ENCODE assay signal across 10 cellular contexts in the genomic region with DNA sequence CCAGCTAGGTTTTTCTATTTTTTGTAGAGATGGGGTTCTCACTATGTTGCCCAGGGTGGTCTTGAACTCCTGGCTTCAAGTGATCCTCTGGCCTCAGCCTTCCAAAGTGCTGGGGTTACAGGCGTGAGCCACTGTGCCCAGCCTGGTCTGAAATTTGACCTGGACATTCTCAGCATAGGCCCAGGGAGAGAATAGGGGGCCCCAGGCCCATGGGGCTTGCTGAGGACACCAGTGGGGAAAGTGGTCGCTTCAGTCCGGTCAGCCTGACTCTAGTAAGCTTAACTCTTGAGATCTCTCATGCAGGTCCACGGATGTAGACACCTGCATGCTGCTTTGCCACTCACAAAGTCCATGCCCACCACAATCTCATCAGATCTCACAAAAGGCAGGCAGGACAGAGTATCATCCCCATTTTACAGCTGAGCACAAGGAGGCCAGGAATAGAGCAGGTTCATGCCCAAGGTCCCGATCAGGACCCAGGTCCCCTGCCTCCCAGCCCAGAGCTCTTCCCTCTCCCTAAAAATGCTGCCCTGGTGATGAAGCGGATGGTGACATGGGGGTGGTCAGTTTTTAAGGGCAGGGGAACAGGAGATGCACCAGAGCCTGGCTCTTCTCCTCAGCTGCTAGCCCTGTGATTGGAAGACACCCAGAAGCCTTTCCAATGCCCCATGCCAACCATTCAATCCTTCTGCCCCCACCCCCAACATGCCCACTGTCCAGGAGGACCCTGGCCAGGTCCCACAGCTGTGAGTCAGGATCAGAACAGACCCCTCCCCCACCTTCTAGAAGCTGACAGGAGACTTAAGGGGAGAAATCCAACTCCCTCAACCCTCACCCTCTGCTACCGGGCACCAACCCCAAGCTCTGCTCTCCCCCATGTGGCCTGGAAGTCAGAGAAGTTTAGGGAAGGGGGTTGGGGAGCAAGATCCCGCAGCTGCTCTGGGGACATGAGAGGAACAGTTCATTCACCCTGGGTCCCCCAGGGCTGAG. TPM values are rescaled to one million over a fixed set of nuclear protein-coding genes. Genes with fewer than 3 reads are reported as not detected.
DNase-seq lines count a peak whose midpoint lies in the region; ATAC-seq and TF ChIP-seq lines count a peak whose summit lies in the region.
"Had no signal": no experiment of that assay in that cellular context is flagged by ENCODE, and none has a peak within 500 bp of the region (broad histone marks: within the 10 kb centered on the region; RNA-seq: fewer than 3 reads in every experiment).

No MANE protein-coding gene starts in this region.

- no peak overlapping the region for H2BK5ac ChIP-seq in mesendoderm (ENCODE audit: low read length)

- H3K4ac ChIP-seq in mesendoderm (ENCODE audit: low read depth, low read length) = peak overlapping the region; percentile 1

- no peak overlapping the region for H2AK5ac ChIP-seq in mesendoderm (ENCODE audit: low read length)

- peak overlapping the region; percentile 59 for H3K23ac ChIP-seq in mesendoderm (ENCODE audit: low read length)

- H3K27ac Mint-ChIP-seq in stimulated activated naive CD8-positive, alpha-beta T cell treated with anti-CD3 and anti-CD28 coated beads, Interleukin-15, Interleukin-2, amounts not matched to agents 100 ng/mL and 50 ng/mL, for 24 hours = peak overlapping the region; percentile 94
- H3K27ac Mint-ChIP-seq in MCF 10A (ENCODE audit: low read depth, unreplicated experiment) = peak overlapping the region; percentile 95

- H3K79me2 ChIP-seq in mesendoderm (ENCODE audit: control insufficient read depth, insufficient read depth, low read length) = peaks cover 31% of the 10 kb centered on the region

- POLR2A ChIA-PET in MCF 10A (lab: Yijun Ruan, JAX) = interaction anchor here (0.8 to 4.6 kb wide), 4 partner anchors 9 to 195 kb away, joined by 3 to 32 read pairs (median 4); a partner anchor contains a TSS

- H4K5ac ChIP-seq in mesendoderm (ENCODE audit: low read length) = no peak overlapping the region

- H3K9ac ChIP-seq in mesendoderm (ENCODE audit: low read length) = peak overlapping the region; percentile 96

- no peak for TF ChIP-seq CTCF in MCF 10A (IDR thresholded peaks at IDR 0.05; ENCODE audit: unreplicated experiment)

- intact Hi-C loops in MCF 10A (cut with micrococcal nuclease) = no loop called here
- intact Hi-C loops in aorta (cut with DNase I) = no loop called here

- H3K9me3 Mint-ChIP-seq in stimulated activated naive CD8-positive, alpha-beta T cell treated with anti-CD3 and anti-CD28 coated beads, Interleukin-15, Interleukin-2, amounts not matched to agents 100 ng/mL and 50 ng/mL, for 24 hours = no peaks in the 10 kb centered on the region
- H3K9me3 Mint-ChIP-seq in MCF 10A (ENCODE audit: unreplicated experiment) = no peaks in the 10 kb centered on the region

- peaks cover 19% of the 10 kb centered on the region for H3K79me1 ChIP-seq in mesendoderm (ENCODE audit: low read length)

- H3K27ac ChIP-seq in mesendoderm (ENCODE audit: low read depth, low read length) (no peak overlapping the region), aorta (ENCODE audit: low read depth in 1 of 2, low read length in 2 of 2) (peak overlapping the region; percentile 38 to 58)

- H3K36me3 ChIP-seq in mesendoderm (ENCODE audit: control insufficient read depth, insufficient read depth, low read length) (peaks cover 6% of the 10 kb centered on the region), aorta (ENCODE audit: control insufficient read depth in 1 of 2, insufficient read depth in 2 of 2, low read length in 1 of 2) (no peaks in the 10 kb centered on the region)

- peak overlapping the region; percentile 94 for H3K56ac ChIP-seq in mesendoderm (ENCODE audit: low read length)

- H3K4me3 Mint-ChIP-seq in stimulated activated naive CD8-positive, alpha-beta T cell treated with anti-CD3 and anti-CD28 coated beads, Interleukin-15, Interleukin-2, amounts not matched to agents 100 ng/mL and 50 ng/mL, for 24 hours = peak overlapping the region; percentile 96
- peak overlapping the region; percentile 89 for H3K4me3 Mint-ChIP-seq in MCF 10A (ENCODE audit: unreplicated experiment)

- H2BK15ac ChIP-seq in mesendoderm (replicated peaks; ENCODE audit: low read depth) = no peak overlapping the region

- CTCF ChIA-PET in MCF 10A (lab: Yijun Ruan, JAX) = interaction anchor here (0.6 to 5.3 kb wide), 6 partner anchors 8 to 1927 kb away, joined by 3 to 63 read pairs (median 6); a partner anchor contains a TSS

- WGBS in mesendoderm (ENCODE audit: extremely low coverage, insufficient coverage, low lambda C conversion rate) = no CpG with 5 or more reads among the region's 8 CpGs
- 48 to 54% methylated on average over 8 of the region's 8 CpGs for WGBS in aorta, 2 donors

- no TSS peak for BruUV-seq in MCF 10A (replicated peaks; lab: Mats Ljungman, UMichigan)

- H3K4me1 Mint-ChIP-seq in stimulated activated naive CD8-positive, alpha-beta T cell treated with anti-CD3 and anti-CD28 coated beads, Interleukin-15, Interleukin-2, amounts not matched to agents 100 ng/mL and 50 ng/mL, for 24 hours (ENCODE audit: low read depth) = peaks cover 67% of the 10 kb centered on the region
- H3K4me1 Mint-ChIP-seq in MCF 10A (ENCODE audit: insufficient read depth, unreplicated experiment) = peaks cover 44% of the 10 kb centered on the region

- peak overlapping the region; percentile 99 for H3K4me2 ChIP-seq in mesendoderm (ENCODE audit: low read length)

- DNase-seq in stimulated activated naive CD8-positive, alpha-beta T cell treated with anti-CD3 and anti-CD28 coated beads, Interleukin-15, Interleukin-2, amounts not matched to agents 100 U/mL and 50 U/mL, for 24 hours = no peak
- DNase-seq in MCF 10A (ENCODE audit: unreplicated experiment) (peak; percentile 28), mesendoderm (peak; percentile 36), aorta (peak; percentile 49 to 68), NCI-H1417 (lab: John Stamatoyannopoulos, UW) (no peak), DMS79 treated with DMSO at 0.1 percent for 48 hours (lab: John Stamatoyannopoulos, UW) (no peak), G401 (ENCODE audit: low spot score) (no peak)
- DNase-seq: activated CD4-positive, alpha-beta T cell treated with anti-CD3 and anti-CD28 coated beads for 1 hour; stimulated activated CD4-positive, alpha-beta T cell treated with anti-CD3 and anti-CD28 coated beads, Interleukin-2, amount 100 ng/mL, for 48 hours had no signal

- no peaks in the 10 kb centered on the region for H3K9me3 ChIP-seq in aorta (ENCODE audit: control insufficient read depth, low read length)

- H4K8ac ChIP-seq in mesendoderm (ENCODE audit: low read depth, low read length) = no peak overlapping the region

- no peak overlapping the region for H3K18ac ChIP-seq in mesendoderm (ENCODE audit: low read length)

- ATAC-seq in stimulated activated naive CD8-positive, alpha-beta T cell treated with anti-CD3 and anti-CD28 coated beads, Interleukin-15, Interleukin-2, amounts not matched to agents 100 U/mL and 50 U/mL, for 24 hours = no peak
- ATAC-seq in aorta (ENCODE audit: low FRiP score) = no peak

- peaks cover 34% of the 10 kb centered on the region for H3K36me3 Mint-ChIP-seq in stimulated activated naive CD8-positive, alpha-beta T cell treated with anti-CD3 and anti-CD28 coated beads, Interleukin-15, Interleukin-2, amounts not matched to agents 100 ng/mL and 50 ng/mL, for 24 hours (ENCODE audit: low read depth)
- H3K36me3 Mint-ChIP-seq in MCF 10A (ENCODE audit: insufficient read depth, unreplicated experiment) = peaks cover 4% of the 10 kb centered on the region

- H3K4me3 ChIP-seq in mesendoderm (ENCODE audit: low read length) (peak overlapping the region; percentile 0), aorta (ENCODE audit: low read length in 2 of 2) (peak overlapping the region; percentile 91 to 98)

- no peak overlapping the region for H2BK120ac ChIP-seq in mesendoderm (ENCODE audit: low read depth, low read length)

- H3K27me3 Mint-ChIP-seq in stimulated activated naive CD8-positive, alpha-beta T cell treated with anti-CD3 and anti-CD28 coated beads, Interleukin-15, Interleukin-2, amounts not matched to agents 100 ng/mL and 50 ng/mL, for 24 hours = no peaks in the 10 kb centered on the region
- no peaks in the 10 kb centered on the region for H3K27me3 Mint-ChIP-seq in MCF 10A (ENCODE audit: insufficient read depth, unreplicated experiment)

- H3K27me3 ChIP-seq in mesendoderm (ENCODE audit: insufficient read depth, low read length, poor library complexity) (no peaks in the 10 kb centered on the region), aorta (ENCODE audit: control insufficient read depth in 1 of 2, insufficient read depth in 2 of 2, low read length in 1 of 2) (no peaks in the 10 kb centered on the region)

- in situ Hi-C loops in G401 (cut with HindIII; ENCODE audit: low sequenced_read_pairs) = no loop called here

- H3K4me1 ChIP-seq in mesendoderm (ENCODE audit: control insufficient read depth, low read depth, low read length) (peaks cover 36% of the 10 kb centered on the region), aorta (ENCODE audit: control insufficient read depth in 1 of 2, insufficient read depth in 2 of 2, low read length in 2 of 2) (peaks cover 2 to 6% of the 10 kb centered on the region in 2 donors)

RNA-seq across cellular contexts. Expression of a gene that starts 1.8 kb away (rescaled TPM):
- 13.5 and 18.8 TPM in 2 replicates for total RNA-seq in MCF 10A (2022)
- polyA plus RNA-seq in mesendoderm (2013, experiment 1 of 2) = 100 TPM
- 101 TPM for polyA plus RNA-seq in mesendoderm (2013, experiment 2 of 2)
- 10 to 100 TPM; 43.4 to 67.9 TPM for total RNA-seq in aorta
- 10 to 100 TPM; 29.9 to 53.1 TPM for polyA plus RNA-seq in aorta
- total RNA-seq in G401 (2014; rRNA removed; shearing (Covaris generic)) = 7.9 and 10.0 TPM in 2 replicates

RNA-seq across cellular contexts. Expression of a gene that starts 9.0 kb away (rescaled TPM):
- 66.5 and 70.3 TPM in 2 replicates for total RNA-seq in MCF 10A (2022)
- polyA plus RNA-seq in mesendoderm (2013, experiment 1 of 2) = 93.2 TPM
- 90.6 TPM for polyA plus RNA-seq in mesendoderm (2013, experiment 2 of 2)
- 10 to 100 TPM; 28.4 to 28.8 TPM for total RNA-seq in aorta
- polyA plus RNA-seq in aorta = 10 to 100 TPM; 24.2 to 29.9 TPM
- total RNA-seq in G401 (2014; rRNA removed; shearing (Covaris generic)) = 60.5 and 134 TPM in 2 replicates

RNA-seq across cellular contexts. Expression of a gene that starts 13.7 kb away (rescaled TPM):
- total RNA-seq in MCF 10A (2022) (55.6 and 61.7 TPM in 2 replicates), aorta (10 to 100 TPM; 52.5 to 56.9 TPM)
- polyA plus RNA-seq in mesendoderm (2013, experiment 1 of 2) = 104 TPM
- polyA plus RNA-seq in mesendoderm (2013, experiment 2 of 2) = 104 TPM
- 10 to 100 TPM; 18.8 to 29.0 TPM for polyA plus RNA-seq in aorta
- total RNA-seq in G401 (2014; rRNA removed; shearing (Covaris generic)) = 115 and 149 TPM in 2 replicates

RNA-seq across cellular contexts. Expression of a gene that starts 43.0 kb away (rescaled TPM):
- 0.14 TPM in 1 of 2 replicates, not detected in the other for total RNA-seq in MCF 10A (2022)
- polyA plus RNA-seq in mesendoderm (2013, experiment 1 of 2) = 1.2 TPM
- polyA plus RNA-seq in mesendoderm (2013, experiment 2 of 2) = 1.3 TPM
- total RNA-seq in aorta = under 1 TPM; 0.21 to 0.55 TPM
- not detected for polyA plus RNA-seq in aorta
- not detected in 2 replicates for total RNA-seq in G401 (2014; rRNA removed; shearing (Covaris generic))

RNA-seq across cellular contexts. Expression of a gene that starts 56.7 kb away (rescaled TPM):
- total RNA-seq in MCF 10A (2022) = 4.7 and 5.9 TPM in 2 replicates
- polyA plus RNA-seq in mesendoderm (2013, experiment 1 of 2) = 9.8 TPM
- 9.4 TPM for polyA plus RNA-seq in mesendoderm (2013, experiment 2 of 2)
- total RNA-seq in aorta = 10 to 100 TPM; 38.4 to 52.2 TPM
- 10 to 100 TPM in 1 of 2 donors, 1 to 10 TPM in 1; 6.4 to 28.3 TPM for polyA plus RNA-seq in aorta
- total RNA-seq in G401 (2014; rRNA removed; shearing (Covaris generic)) = 17.5 and 17.7 TPM in 2 replicates

Comparison
In these comparisons a context has a peak if more than half of its experiments do, and no peak if none do; other contexts are left out.
1. DNase-seq: peak in MCF 10A (single experiment), mesendoderm (single experiment) and aorta (2 of 2); none in stimulated activated naive CD8-positive, alpha-beta T cell treated with anti-CD3 and anti-CD28 coated beads, Interleukin-15, Interleukin-2, amounts not matched to agents 100 U/mL and 50 U/mL, for 24 hours (single experiment), NCI-H1417 (0 of 3), DMS79 treated with DMSO at 0.1 percent for 48 hours (single experiment) and G401 (single experiment).